2 cellular contexts compared by ENCODE assay signal in genomic region chr12:88144037-88144436, GRCh38.
TF ChIP-seq lines count a peak whose summit lies in the region.

No MANE protein-coding gene starts in this region.

TF ChIP-seq in SK-N-SH, 30 proteins besides CTCF, POLR2A, EP300 and RAD21:
- no peak for TF ChIP-seq ZBTB33 (IDR thresholded peaks at IDR 0.05; ENCODE audit: borderline replicate concordance, low read depth)
- TF ChIP-seq RXRA (IDR thresholded peaks at IDR 0.05; ENCODE audit: borderline replicate concordance, low read depth) = no peak
- TF ChIP-seq RFX5 (IDR thresholded peaks at IDR 0.05; ENCODE audit: low read length) = no peak
- no peak for TF ChIP-seq SMC3 (IDR thresholded peaks at IDR 0.05; ENCODE audit: low read depth, low read length)
- no peak for TF ChIP-seq EZH2phosphoT487 (IDR thresholded peaks at IDR 0.05; ENCODE audit: borderline replicate concordance, low read depth)
- TF ChIP-seq JUND (IDR thresholded peaks at IDR 0.05) = no peak
- no peak for TF ChIP-seq MAX (IDR thresholded peaks at IDR 0.05; ENCODE audit: low read depth)
- TF ChIP-seq IRF3 (IDR thresholded peaks at IDR 0.05; ENCODE audit: low read depth, low read length) = no peak
- no peak for TF ChIP-seq GABPA (IDR thresholded peaks at IDR 0.05; ENCODE audit: low read depth)
- no peak for TF ChIP-seq RCOR1 (IDR thresholded peaks at IDR 0.05; ENCODE audit: low read length)
- no peak for TF ChIP-seq FOXJ3 (CRISPR knock-in tag; IDR thresholded peaks at IDR 0.05)
- no peak for TF ChIP-seq NFIC (IDR thresholded peaks at IDR 0.05; ENCODE audit: borderline replicate concordance)
- TF ChIP-seq PBX3 (IDR thresholded peaks at IDR 0.05) = no peak
- no peak for TF ChIP-seq SIN3A (IDR thresholded peaks at IDR 0.05; ENCODE audit: borderline replicate concordance, low read depth, low read length)
- no peak for TF ChIP-seq YY1 (IDR thresholded peaks at IDR 0.05; ENCODE audit: low read depth)
- no peak for TF ChIP-seq MXI1 (IDR thresholded peaks at IDR 0.05; ENCODE audit: low read depth, low read length)
- no peak for TF ChIP-seq REST (IDR thresholded peaks at IDR 0.05; ENCODE audit: low read depth, low read length)
- TF ChIP-seq USF1 (IDR thresholded peaks at IDR 0.05; ENCODE audit: borderline replicate concordance, low read depth) = no peak

TF ChIP-seq in SK-N-SH treated with all-trans-retinoic acid at 6 μM for 48 hours, 23 proteins besides CTCF, POLR2A, EP300 and RAD21 (continued from another document):
- TF ChIP-seq TSHZ2 (CRISPR knock-in tag; IDR thresholded peaks at IDR 0.05) (no peak), CSRNP3 (CRISPR knock-in tag; IDR thresholded peaks at IDR 0.05) (no peak), ESRRG (CRISPR knock-in tag; IDR thresholded peaks at IDR 0.05) (no peak), ZNF70 (CRISPR knock-in tag; IDR thresholded peaks at IDR 0.05) (no peak), SNAI2 (CRISPR knock-in tag; IDR thresholded peaks at IDR 0.05) (no peak), POU6F1 (CRISPR knock-in tag; IDR thresholded peaks at IDR 0.05; ENCODE audit: borderline replicate concordance, low read depth) (no peak), TOX (CRISPR knock-in tag; IDR thresholded peaks at IDR 0.05; ENCODE audit: borderline replicate concordance) (no peak), OSR1 (CRISPR knock-in tag; IDR thresholded peaks at IDR 0.05) (no peak)
TF ChIP-seq in SK-N-SH treated with all-trans-retinoic acid at 6 μM for 48 hours: peak in this region for 0.
